Comparison of ENCODE assay signal across 14 cellular contexts in genomic region chr5:27778121-27778520, GRCh38.
DNase-seq lines count a peak whose midpoint lies in the region; ATAC-seq, FAIRE-seq and TF ChIP-seq lines count a peak whose summit lies in the region.
"Had no signal": no experiment of that assay in that cellular context is flagged by ENCODE, and none has a peak within 500 bp of the region (broad histone marks: within the 10 kb centered on the region; RNA-seq: fewer than 3 reads in every experiment).

No MANE protein-coding gene starts in this region.

- H3K4me1 ChIP-seq in Karpas-422 (ENCODE audit: low read length), result no peaks in the 10 kb centered on the region
- H3K4me1 ChIP-seq in H1 (replicated peaks in 1 of 4; ENCODE audit: control insufficient read depth in 3 of 4, insufficient read depth in 4 of 4, low read length in 3 of 4), result no peaks in the 10 kb centered on the region
- H3K4me1 ChIP-seq in mesendoderm (ENCODE audit: control insufficient read depth, low read depth, low read length), result no peaks in the 10 kb centered on the region

- H2BK5ac ChIP-seq in H1 (ENCODE audit: low read depth, low read length), result no peak overlapping the region
- H2BK5ac ChIP-seq in mesendoderm (ENCODE audit: low read length), result no peak overlapping the region

- no peak overlapping the region for H4K8ac ChIP-seq in H1 (ENCODE audit: extremely low read depth, insufficient read depth, low read length)
- H4K8ac ChIP-seq in mesendoderm (ENCODE audit: low read depth, low read length), result no peak overlapping the region

- H3K27ac ChIP-seq in Karpas-422 (ENCODE audit: low read length), result no peak overlapping the region
- H3K27ac ChIP-seq in H1 (ENCODE audit: low read depth, low read length), result no peak overlapping the region
- H3K27ac ChIP-seq in mesendoderm (ENCODE audit: low read depth, low read length), result no peak overlapping the region

- H3K9me3 ChIP-seq in Karpas-422 (ENCODE audit: low read length) (no peaks in the 10 kb centered on the region), H1 (ENCODE audit: insufficient read depth in 2 of 2, low read depth in 1 of 2, low read length in 1 of 2) (no peaks in the 10 kb centered on the region)

- ATAC-seq in GM18858 (IDR thresholded peaks at IDR 0.05; ENCODE audit: unreplicated experiment), result no peak

- no peak overlapping the region for H2BK15ac ChIP-seq in H1 (ENCODE audit: low read length)
- H2BK15ac ChIP-seq in mesendoderm (replicated peaks; ENCODE audit: low read depth), result no peak overlapping the region

- no peak overlapping the region for H2BK12ac ChIP-seq in H1 (ENCODE audit: low read depth, low read length)

- H4K20me1 ChIP-seq in Karpas-422 (ENCODE audit: insufficient read depth, low read depth, low read length) (no peaks in the 10 kb centered on the region), H1 (replicated peaks in 1 of 2; ENCODE audit: control insufficient read depth in 1 of 2, insufficient read depth in 2 of 2, low read length in 2 of 2) (no peaks in the 10 kb centered on the region)

- H3K23ac ChIP-seq in H1 (ENCODE audit: insufficient read length), result no peak overlapping the region
- H3K23ac ChIP-seq in mesendoderm (ENCODE audit: low read length), result no peak overlapping the region

- no peak overlapping the region for H3K56ac ChIP-seq in H1 (replicated peaks; ENCODE audit: insufficient read length, low read depth, low read length)
- H3K56ac ChIP-seq in mesendoderm (ENCODE audit: low read length), result no peak overlapping the region

- H3K79me2 ChIP-seq in Karpas-422 (ENCODE audit: low read length) (no peaks in the 10 kb centered on the region), H1 (ENCODE audit: control insufficient read depth in 1 of 2, insufficient read depth in 2 of 2, low read length in 2 of 2) (no peaks in the 10 kb centered on the region), mesendoderm (ENCODE audit: control insufficient read depth, insufficient read depth, low read length) (no peaks in the 10 kb centered on the region)

- no peak overlapping the region for H3K9ac ChIP-seq in Karpas-422 (ENCODE audit: low read length)
- H3K9ac ChIP-seq in H1 (replicated peaks in 1 of 4; ENCODE audit: extremely low read depth in 1 of 4, low read depth in 3 of 4, low read length in 3 of 4), result no peak overlapping the region
- no peak overlapping the region for H3K9ac ChIP-seq in mesendoderm (ENCODE audit: low read length)

- H2AK5ac ChIP-seq in H1 (ENCODE audit: low read depth, low read length) (no peak overlapping the region), mesendoderm (ENCODE audit: low read length) (no peak overlapping the region)

- no peaks in the 10 kb centered on the region for H3K79me1 ChIP-seq in H1 (ENCODE audit: low read depth, low read length)
- no peaks in the 10 kb centered on the region for H3K79me1 ChIP-seq in mesendoderm (ENCODE audit: low read length)

- no peak for TF ChIP-seq RAD21 in H1 (IDR thresholded peaks at IDR 0.05 in 1 of 2, conservative IDR thresholded peaks at IDR 0.05 in 1 of 2; ENCODE audit: low read depth in 2 of 2, low read length in 2 of 2)

- FAIRE-seq in H54 (lab: Jason Lieb, UNC), result peak; percentile 6
- FAIRE-seq in H1 (lab: Jason Lieb, UNC), result no peak
- no peak for FAIRE-seq in GM19239 (lab: Jason Lieb, UNC)
- FAIRE-seq: GM12891 had no signal

- H3K27me3 ChIP-seq in Karpas-422 (ENCODE audit: low read length) (no peaks in the 10 kb centered on the region), H1 (replicated peaks in 1 of 4; ENCODE audit: control insufficient read depth in 3 of 4, extremely low read depth in 1 of 4, insufficient read depth in 3 of 4, low read length in 3 of 4) (no peaks in the 10 kb centered on the region), mesendoderm (ENCODE audit: insufficient read depth, low read length, poor library complexity) (no peaks in the 10 kb centered on the region)

- H3K4me2 ChIP-seq in Karpas-422 (ENCODE audit: low read depth, low read length, poor library complexity, severe bottlenecking) (no peak overlapping the region), H1 (ENCODE audit: insufficient read depth in 1 of 2, low read depth in 2 of 2, low read length in 2 of 2) (no peak overlapping the region), mesendoderm (ENCODE audit: low read length) (no peak overlapping the region)

- H2BK120ac ChIP-seq in H1 (replicated peaks; ENCODE audit: low read depth, low read length), result no peak overlapping the region
- H2BK120ac ChIP-seq in mesendoderm (ENCODE audit: low read depth, low read length), result no peak overlapping the region

- H4K91ac ChIP-seq in H1 (replicated peaks; ENCODE audit: insufficient read length, low read length), result no peak overlapping the region

- H3K23me2 ChIP-seq in H1 (ENCODE audit: low read depth, low read length), result no peaks in the 10 kb centered on the region

- H4K5ac ChIP-seq in H1 (ENCODE audit: insufficient read length, low read depth, low read length), result no peak overlapping the region
- no peak overlapping the region for H4K5ac ChIP-seq in mesendoderm (ENCODE audit: low read length)

- no peak overlapping the region for H3K4me3 ChIP-seq in Karpas-422 (ENCODE audit: low read length)
- H3K4me3 ChIP-seq in H1 (ENCODE audit: extremely low read depth in 1 of 4, insufficient read depth in 2 of 4, low read depth in 3 of 4, low read length in 4 of 4), result no peak overlapping the region
- no peak overlapping the region for H3K4me3 ChIP-seq in mesendoderm (ENCODE audit: low read length)

- H3K36me3 ChIP-seq in Karpas-422 (ENCODE audit: insufficient read depth, low read length) (no peaks in the 10 kb centered on the region), H1 (ENCODE audit: control insufficient read depth in 2 of 4, insufficient read depth in 4 of 4, low read length in 3 of 4) (no peaks in the 10 kb centered on the region), mesendoderm (ENCODE audit: control insufficient read depth, insufficient read depth, low read length) (no peaks in the 10 kb centered on the region)

- POLR2A ChIA-PET in H1 (lab: Charles Lee; ENCODE audit: partially characterized antibody), result no interaction called here

- H3K4ac ChIP-seq in H1 (replicated peaks; ENCODE audit: insufficient read length, low read depth, low read length) (no peak overlapping the region), mesendoderm (ENCODE audit: low read depth, low read length) (no peak overlapping the region)

- no peaks in the 10 kb centered on the region for H3K9me2 ChIP-seq in Karpas-422 (replicated peaks; ENCODE audit: insufficient read depth, low read length)

- no peak overlapping the region for H2BK20ac ChIP-seq in H1 (ENCODE audit: low read length)

- CTCF ChIA-PET in H1 (lab: Charles Lee; ENCODE audit: partially characterized antibody), result no interaction called here

- peak overlapping the region; percentile 21; the same call in 1 of the 2 replicates for H2AFZ ChIP-seq in Karpas-422 (ENCODE audit: low read length)
- peak overlapping the region; percentile 77; the same call in 1 of the 2 replicates for H2AFZ ChIP-seq in H1 (ENCODE audit: low read length)

- TF ChIP-seq EP300 in H1 (IDR thresholded peaks at IDR 0.05; ENCODE audit: borderline replicate concordance in 1 of 2, low read depth in 2 of 2, low read length in 2 of 2), result no peak

- H3K18ac ChIP-seq in H1 (ENCODE audit: extremely low read depth, low read length) (no peak overlapping the region), mesendoderm (ENCODE audit: low read length) (no peak overlapping the region)

- no peak for TF ChIP-seq CTCF in H1 (IDR thresholded peaks at IDR 0.05; ENCODE audit: control extremely low read depth in 1 of 3, insufficient read depth in 1 of 3, low read depth in 1 of 3, low read length in 3 of 3)

- no peak for TF ChIP-seq POLR2A in H54 (IDR thresholded peaks at IDR 0.05; ENCODE audit: low read depth, low read length)
- TF ChIP-seq POLR2A in H1 (IDR thresholded peaks at IDR 0.05; ENCODE audit: control extremely low read depth in 1 of 2, low read depth in 2 of 2, low read length in 2 of 2), result no peak

- WGBS in H1 (ENCODE audit: extremely low coverage in 1 of 2, insufficient coverage in 1 of 2, insufficient read length in 1 of 2, insufficient replicate concordance in 2 of 2, low coverage in 1 of 2, low lambda C conversion rate in 2 of 2, missing lambda C conversion rate in 1 of 2), 2 experiments, result 92% methylated on average over 4 of the region's 4 CpGs; no CpG with 5 or more reads in 1 of the 2 experiments
- WGBS in mesendoderm (ENCODE audit: extremely low coverage, insufficient coverage, low lambda C conversion rate), result no CpG with 5 or more reads among the region's 4 CpGs

- DNase-seq in H54 (ENCODE audit: insufficient read length, low spot score) (no peak), Karpas-422 (peak; percentile 41), H1 (ENCODE audit: low read depth in 1 of 2, low spot score in 2 of 2) (no peak), mesendoderm (peak; percentile 1), NCI-H187 treated with DMSO at 0.1 percent for 48 hours (lab: John Stamatoyannopoulos, UW) (no peak), cerebellar cortex (ENCODE audit: low spot score) (no peak), GM19239 (ENCODE audit: insufficient read length, low spot score) (no peak)
- DNase-seq: ACHN; C1 segment of cervical spinal cord; Calu3; CD4-positive, alpha-beta T cell; DMS79 had no signal

- H3K14ac ChIP-seq in H1 (ENCODE audit: insufficient read length), result no peak overlapping the region

TF ChIP-seq in H1, 55 proteins besides CTCF, POLR2A, EP300 and RAD21 (continues in another document):
- TF ChIP-seq RNF2 (IDR thresholded peaks at IDR 0.05; ENCODE audit: borderline replicate concordance, low read depth, low read length, missing control alignments, poor library complexity, severe bottlenecking) (no peak), JUN (IDR thresholded peaks at IDR 0.05; ENCODE audit: low read depth, low read length) (no peak), CEBPB (IDR thresholded peaks at IDR 0.05; ENCODE audit: low read depth, low read length) (no peak), SP4 (IDR thresholded peaks at IDR 0.05; ENCODE audit: low read length) (no peak), EGR1 (IDR thresholded peaks at IDR 0.05; ENCODE audit: borderline replicate concordance, low read depth, low read length) (no peak), BACH1 (IDR thresholded peaks at IDR 0.05; ENCODE audit: low read length) (no peak), ATF2 (IDR thresholded peaks at IDR 0.05; ENCODE audit: low read length) (no peak), GTF2F1 (IDR thresholded peaks at IDR 0.05; ENCODE audit: borderline replicate concordance, low read depth, low read length) (no peak), HDAC6 (IDR thresholded peaks at IDR 0.05; ENCODE audit: low read depth, low read length) (no peak), POLR2AphosphoS5 (IDR thresholded peaks at IDR 0.05; ENCODE audit: low read depth, low read length) (no peak)

Comparison
In these comparisons a context has a peak if more than half of its experiments do, and no peak if none do; other contexts are left out.
1. DNase-seq: peak in Karpas-422 (single experiment) and mesendoderm (single experiment); none in H54 (single experiment), H1 (0 of 2), NCI-H187 treated with DMSO at 0.1 percent for 48 hours (single experiment), cerebellar cortex (single experiment) and GM19239 (single experiment).